Comparison of ENCODE assay signal across 32 cellular contexts in the genomic region with DNA sequence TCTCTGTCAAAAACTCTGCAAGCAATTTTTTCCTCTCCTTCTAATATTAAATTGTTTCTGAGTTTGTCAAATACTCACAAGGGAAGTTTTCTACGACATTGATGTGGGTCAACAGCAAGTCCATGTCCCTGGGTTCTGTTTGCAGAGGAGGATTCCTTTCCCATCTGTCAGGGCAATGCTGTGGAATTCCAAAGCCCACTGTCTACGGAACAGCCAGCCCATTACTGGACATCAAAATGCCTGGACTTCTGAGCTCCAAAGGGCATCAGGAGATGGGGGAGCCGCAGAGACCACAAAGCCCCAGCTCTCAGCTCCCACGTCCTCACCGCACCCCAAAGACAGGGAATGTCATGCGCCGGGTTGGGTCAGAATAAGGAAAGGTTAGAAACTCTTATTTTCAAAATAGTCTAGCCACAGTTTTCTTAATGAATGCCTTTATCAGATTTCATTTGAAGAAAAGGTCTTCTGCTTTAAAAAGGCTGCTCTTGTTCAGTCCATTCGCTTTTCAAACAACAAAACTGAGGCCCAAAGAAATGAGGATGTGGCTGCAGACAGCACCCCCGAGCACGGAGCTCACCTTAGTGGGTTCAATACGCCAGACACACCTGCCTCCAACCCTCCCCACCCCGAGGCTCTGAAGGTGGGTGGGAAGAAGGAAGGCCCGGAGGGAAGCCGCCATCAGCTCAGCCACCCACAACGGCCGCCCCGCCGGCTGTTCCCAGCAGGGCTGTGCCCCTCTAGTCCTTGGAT. TPM values are rescaled to one million over a fixed set of nuclear protein-coding genes. Genes with fewer than 3 reads are reported as not detected.
"Had no signal": no experiment of that assay in that cellular context is flagged by ENCODE, and none has a peak within 500 bp of the region (broad histone marks: within the 10 kb centered on the region; RNA-seq: fewer than 3 reads in every experiment).

No MANE protein-coding gene starts in this region.

- H3K4me3 Mint-ChIP-seq: activated CD4-positive, alpha-beta memory T cell treated with anti-CD3 and anti-CD28 coated beads for 36 hours; activated CD4-positive, alpha-beta T cell treated with anti-CD3 and anti-CD28 coated beads for 36 hours; activated CD4-positive, alpha-beta T cell treated with anti-CD3 and anti-CD28 coated beads, Interleukin-2, amount 10 ng/mL, durations not matched to agents 24 days and 14 days; activated CD8-positive, alpha-beta memory T cell treated with anti-CD3 and anti-CD28 coated beads, Interleukin-2, amount 10 ng/mL, durations not matched to agents 7 days and 5 days; activated CD8-positive, alpha-beta T cell treated with anti-CD3 and anti-CD28 coated beads, Interleukin-2, amount 10 ng/mL, durations not matched to agents 7 days and 5 days; activated naive CD4-positive, alpha-beta T cell treated with anti-CD3 and anti-CD28 coated beads, Interleukin-2, amount 10 ng/mL, durations not matched to agents 7 days and 5 days; activated naive CD8-positive, alpha-beta T cell treated with anti-CD3 and anti-CD28 coated beads, Interleukin-2, amount 10 ng/mL, durations not matched to agents 7 days and 5 days; activated T-cell treated with anti-CD3 and anti-CD28 coated beads, Interleukin-2, amount 50 U/mL, for 72 hours; brain; central memory CD8-positive, alpha-beta T cell; effector memory CD8-positive, alpha-beta T cell; T-helper 17 cell; T-helper 2 cell treated with Interferon-gamma antibody and Interleukin-4, amounts not matched to agents 5 μg/mL and 100 μg/mL, for 36 hours had no signal

- H3K4me1 Mint-ChIP-seq: activated CD4-positive, alpha-beta T cell treated with anti-CD3 and anti-CD28 coated beads, Interleukin-2, amount 10 ng/mL, durations not matched to agents 24 days and 14 days; activated CD8-positive, alpha-beta memory T cell treated with anti-CD3 and anti-CD28 coated beads, Interleukin-2, amount 10 ng/mL, durations not matched to agents 7 days and 5 days; activated naive CD4-positive, alpha-beta T cell treated with anti-CD3 and anti-CD28 coated beads, Interleukin-2, amount 10 ng/mL, durations not matched to agents 7 days and 5 days; activated naive CD8-positive, alpha-beta T cell treated with anti-CD3 and anti-CD28 coated beads, Interleukin-2, amount 10 ng/mL, durations not matched to agents 7 days and 5 days; central memory CD8-positive, alpha-beta T cell had no signal

- H3K27me3 ChIP-seq: ascending aorta, cardiac muscle cell had no signal

- H3K36me3 Mint-ChIP-seq: activated CD4-positive, alpha-beta memory T cell treated with anti-CD3 and anti-CD28 coated beads for 36 hours; activated CD8-positive, alpha-beta memory T cell treated with anti-CD3 and anti-CD28 coated beads, Interleukin-2, amount 10 ng/mL, durations not matched to agents 7 days and 5 days; activated naive CD4-positive, alpha-beta T cell treated with anti-CD3 and anti-CD28 coated beads, Interleukin-2, amount 10 ng/mL, durations not matched to agents 7 days and 5 days; activated naive CD4-positive, alpha-beta T cell treated with anti-CD3 and anti-CD28 coated beads, Interleukin-2, amount 50 U/mL, for 72 hours; activated naive CD8-positive, alpha-beta T cell treated with anti-CD3 and anti-CD28 coated beads, Interleukin-2, amount 10 ng/mL, durations not matched to agents 7 days and 5 days had no signal

- FAIRE-seq: colon, frontal cortex had no signal

- H3K4me3 ChIP-seq: ascending aorta, breast epithelium, cardiac muscle cell had no signal

- H3K27ac Mint-ChIP-seq: activated CD4-positive, alpha-beta memory T cell treated with anti-CD3 and anti-CD28 coated beads for 36 hours; activated CD4-positive, alpha-beta T cell treated with anti-CD3 and anti-CD28 coated beads for 36 hours; activated CD4-positive, alpha-beta T cell treated with anti-CD3 and anti-CD28 coated beads, Interleukin-2, amount 10 ng/mL, durations not matched to agents 24 days and 14 days; activated CD8-positive, alpha-beta memory T cell treated with anti-CD3 and anti-CD28 coated beads, Interleukin-2, amount 10 ng/mL, durations not matched to agents 7 days and 5 days; activated CD8-positive, alpha-beta T cell treated with anti-CD3 and anti-CD28 coated beads, Interleukin-2, amount 10 ng/mL, durations not matched to agents 7 days and 5 days; activated naive CD4-positive, alpha-beta T cell treated with anti-CD3 and anti-CD28 coated beads, Interleukin-2, amount 10 ng/mL, durations not matched to agents 7 days and 5 days; activated naive CD8-positive, alpha-beta T cell treated with anti-CD3 and anti-CD28 coated beads, Interleukin-2, amount 10 ng/mL, durations not matched to agents 7 days and 5 days; activated T-cell treated with anti-CD3 and anti-CD28 coated beads, Interleukin-2, amount 50 U/mL, for 72 hours; effector memory CD8-positive, alpha-beta T cell; T-helper 17 cell; T-helper 2 cell treated with Interferon-gamma antibody and Interleukin-4, amounts not matched to agents 5 μg/mL and 100 μg/mL, for 36 hours had no signal

- H3K9me3 Mint-ChIP-seq: activated CD4-positive, alpha-beta memory T cell treated with anti-CD3 and anti-CD28 coated beads for 36 hours; activated CD4-positive, alpha-beta T cell treated with anti-CD3 and anti-CD28 coated beads, Interleukin-2, amount 10 ng/mL, durations not matched to agents 24 days and 14 days; activated naive CD4-positive, alpha-beta T cell treated with anti-CD3 and anti-CD28 coated beads, Interleukin-2, amount 10 ng/mL, durations not matched to agents 7 days and 5 days; activated naive CD4-positive, alpha-beta T cell treated with anti-CD3 and anti-CD28 coated beads, Interleukin-2, amount 50 U/mL, for 72 hours; activated naive CD8-positive, alpha-beta T cell treated with anti-CD3 and anti-CD28 coated beads, Interleukin-2, amount 10 ng/mL, durations not matched to agents 7 days and 5 days; activated T-cell treated with anti-CD3 and anti-CD28 coated beads, Interleukin-2, amount 50 U/mL, for 72 hours; central memory CD8-positive, alpha-beta T cell; effector memory CD8-positive, alpha-beta T cell; T-helper 2 cell treated with Interferon-gamma antibody and Interleukin-4, amounts not matched to agents 5 μg/mL and 100 μg/mL, for 36 hours had no signal

- H3K4me1 ChIP-seq: ascending aorta, breast epithelium had no signal

- H3K36me3 ChIP-seq: ascending aorta, breast epithelium, cardiac muscle cell had no signal

- H3K9me3 ChIP-seq: ascending aorta, breast epithelium had no signal

- H3K27me3 Mint-ChIP-seq: activated CD4-positive, alpha-beta memory T cell treated with anti-CD3 and anti-CD28 coated beads for 36 hours; activated CD4-positive, alpha-beta T cell treated with anti-CD3 and anti-CD28 coated beads for 36 hours; activated CD4-positive, alpha-beta T cell treated with anti-CD3 and anti-CD28 coated beads, Interleukin-2, amount 10 ng/mL, durations not matched to agents 24 days and 14 days; activated CD8-positive, alpha-beta memory T cell treated with anti-CD3 and anti-CD28 coated beads, Interleukin-2, amount 10 ng/mL, durations not matched to agents 7 days and 5 days; activated naive CD8-positive, alpha-beta T cell treated with anti-CD3 and anti-CD28 coated beads, Interleukin-2, amount 10 ng/mL, durations not matched to agents 7 days and 5 days; central memory CD8-positive, alpha-beta T cell had no signal

- H3K27ac ChIP-seq: ascending aorta, breast epithelium, cardiac muscle cell, epithelial cell of prostate had no signal

- DNase-seq: activated CD4-positive, alpha-beta memory T cell treated with anti-CD3 and anti-CD28 coated beads for 36 hours; activated CD4-positive, alpha-beta T cell treated with anti-CD3 and anti-CD28 coated beads for 36 hours; activated CD4-positive, alpha-beta T cell treated with anti-CD3 and anti-CD28 coated beads, Interleukin-2, amount 10 ng/mL, durations not matched to agents 24 days and 14 days; activated CD4-positive, CD25-positive, alpha-beta regulatory T cell; activated CD4-positive, CD25-positive, alpha-beta regulatory T cell treated with anti-CD3 and anti-CD28 coated beads, Interleukin-2, amount 50 U/mL, for 72 hours; activated CD8-positive, alpha-beta memory T cell treated with anti-CD3 and anti-CD28 coated beads, Interleukin-2, amount 10 ng/mL, durations not matched to agents 7 days and 5 days; activated CD8-positive, alpha-beta memory T cell treated with anti-CD3 and anti-CD28 coated beads, Interleukin-2, amount 50 U/mL, for 4 hours; activated CD8-positive, alpha-beta T cell treated with anti-CD3 and anti-CD28 coated beads, Interleukin-2, amount 10 ng/mL, durations not matched to agents 7 days and 5 days; activated gamma-delta T cell; activated naive CD4-positive, alpha-beta T cell; activated naive CD4-positive, alpha-beta T cell treated with anti-CD3 and anti-CD28 coated beads, Interleukin-2, amount 10 ng/mL, durations not matched to agents 7 days and 5 days; activated naive CD8-positive, alpha-beta T cell treated with anti-CD3 and anti-CD28 coated beads, Interleukin-2, amount 10 ng/mL, durations not matched to agents 7 days and 5 days; activated T-cell treated with anti-CD3 and anti-CD28 coated beads, Interleukin-2, amount 50 U/mL, for 1 hour; activated T-cell treated with anti-CD3 and anti-CD28 coated beads, Interleukin-2, amount 50 U/mL, for 72 hours; cortex of kidney; dermis blood vessel endothelial cell; effector CD4-positive, alpha-beta T cell; effector memory CD8-positive, alpha-beta T cell; foreskin fibroblast; T-helper 1 cell; T-helper 17 cell; T1000 had no signal

- ATAC-seq: activated CD4-positive, alpha-beta T cell treated with anti-CD3 and anti-CD28 coated beads for 36 hours; activated CD8-positive, alpha-beta memory T cell treated with anti-CD3 and anti-CD28 coated beads, Interleukin-2, amount 10 ng/mL, durations not matched to agents 7 days and 5 days; activated CD8-positive, alpha-beta T cell treated with anti-CD3 and anti-CD28 coated beads, Interleukin-2, amount 10 ng/mL, durations not matched to agents 7 days and 5 days; activated naive CD4-positive, alpha-beta T cell treated with anti-CD3 and anti-CD28 coated beads, Interleukin-2, amount 50 U/mL, for 72 hours; activated T-cell treated with anti-CD3 and anti-CD28 coated beads, Interleukin-2, amount 50 U/mL, for 72 hours; effector memory CD8-positive, alpha-beta T cell; T-helper 17 cell had no signal

RNA-seq across cellular contexts. Expression of gene PTPRN2, which starts 44.8 kb away (rescaled TPM):
- total RNA-seq: cardiac muscle cell had no signal
